In the genomic region with DNA sequence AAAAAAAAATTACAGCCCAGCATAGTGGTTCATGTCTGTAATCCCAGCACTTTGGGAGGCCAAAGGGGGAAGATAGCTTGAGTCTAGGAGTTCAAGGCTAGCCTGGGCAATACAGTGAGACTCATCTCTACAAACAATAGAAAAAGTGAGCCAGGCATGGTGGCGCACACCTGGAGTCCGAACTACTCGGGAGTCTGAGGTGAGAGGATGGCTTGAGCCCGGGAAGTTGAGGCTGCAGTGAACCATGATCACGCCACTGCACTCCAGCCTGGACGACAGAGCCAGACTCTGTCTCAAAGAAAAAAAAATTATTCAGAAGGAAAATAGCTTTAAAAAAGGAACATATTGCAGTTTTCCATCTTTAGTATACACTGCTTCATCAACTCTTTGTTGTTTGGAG, we compare ENCODE assay signal across 25 cellular contexts. TPM values are rescaled to one million over a fixed set of nuclear protein-coding genes. Genes with fewer than 3 reads are reported as not detected.
"Had no signal": no experiment of that assay in that cellular context is flagged by ENCODE, and none has a peak within 500 bp of the region (broad histone marks: within the 10 kb centered on the region; RNA-seq: fewer than 3 reads in every experiment).

No MANE protein-coding gene starts in this region.

- H3K4me2 ChIP-seq: smooth muscle cell had no signal

- H3K4me3 ChIP-seq: body of pancreas, cardiac muscle cell, gastrocnemius medialis, mucosa of descending colon, right lobe of liver, smooth muscle cell, thoracic aorta, upper lobe of right lung had no signal

- H3K4me1 ChIP-seq: body of pancreas had no signal

- DNase-seq: activated CD4-positive, alpha-beta memory T cell treated with anti-CD3 and anti-CD28 coated beads for 36 hours; activated CD4-positive, alpha-beta T cell treated with anti-CD3 and anti-CD28 coated beads for 4 hours; activated CD4-positive, CD25-positive, alpha-beta regulatory T cell; activated gamma-delta T cell; activated naive CD4-positive, alpha-beta T cell treated with anti-CD3 and anti-CD28 coated beads, Interleukin-2, amount 50 U/mL, for 16 hours; activated naive CD8-positive, alpha-beta T cell treated with anti-CD3 and anti-CD28 coated beads, Interleukin-2, amount 50 U/mL, for 24 hours; activated T-cell treated with anti-CD3 and anti-CD28 coated beads, Interleukin-2, amount 50 U/mL, for 72 hours; body of pancreas; effector memory CD4-positive, alpha-beta T cell; hippocampal formation; mucosa of descending colon; nucleus accumbens; posterior cingulate gyrus; right lobe of liver; stimulated activated CD4-positive, alpha-beta T cell treated with anti-CD3 and anti-CD28 coated beads, Interleukin-4, amount 100 ng/mL, for 24 hours; stimulated activated naive CD4-positive, alpha-beta T cell treated with Interleukin-2 at 50 U/mL for 16 hours; T1000; upper lobe of right lung had no signal

- H3K9me3 ChIP-seq: body of pancreas, gastrocnemius medialis, mucosa of descending colon, right lobe of liver, thoracic aorta, upper lobe of right lung had no signal

- H3K27me3 ChIP-seq: body of pancreas, cardiac muscle cell, gastrocnemius medialis, right lobe of liver, upper lobe of right lung had no signal

- ATAC-seq: activated naive CD8-positive, alpha-beta T cell treated with anti-CD3 and anti-CD28 coated beads, Interleukin-2, amount 50 U/mL, for 24 hours; activated T-cell treated with anti-CD3 and anti-CD28 coated beads, Interleukin-2, amount 50 U/mL, for 72 hours; body of pancreas; mucosa of descending colon; right lobe of liver; upper lobe of right lung had no signal

- H3K27ac ChIP-seq: body of pancreas, cardiac muscle cell, right lobe of liver, thoracic aorta, upper lobe of right lung had no signal

- H3K36me3 ChIP-seq: cardiac muscle cell, gastrocnemius medialis, right lobe of liver, thoracic aorta, upper lobe of right lung had no signal

RNA-seq across cellular contexts. Expression of a gene that starts 47.8 kb away (rescaled TPM):
- total RNA-seq: activated CD4-positive, alpha-beta memory T cell treated with anti-CD3 and anti-CD28 coated beads for 36 hours; activated T-cell treated with anti-CD3 and anti-CD28 coated beads, Interleukin-2, amount 50 U/mL, for 72 hours; dermis blood vessel endothelial cell; endothelial cell of umbilical vein; gastrocnemius medialis; T-helper 1 cell treated with Interleukin-12 subunit alpha and Interleukin-12 subunit beta and Interleukin-4 antibody, amounts not matched to agents 30 ng/mL and 1 ng/mL, for 36 hours; upper lobe of right lung had no signal
- polyA plus RNA-seq: endothelial cell of umbilical vein had no signal
